1 cellular context compared by ENCODE assay signal in the genomic region with DNA sequence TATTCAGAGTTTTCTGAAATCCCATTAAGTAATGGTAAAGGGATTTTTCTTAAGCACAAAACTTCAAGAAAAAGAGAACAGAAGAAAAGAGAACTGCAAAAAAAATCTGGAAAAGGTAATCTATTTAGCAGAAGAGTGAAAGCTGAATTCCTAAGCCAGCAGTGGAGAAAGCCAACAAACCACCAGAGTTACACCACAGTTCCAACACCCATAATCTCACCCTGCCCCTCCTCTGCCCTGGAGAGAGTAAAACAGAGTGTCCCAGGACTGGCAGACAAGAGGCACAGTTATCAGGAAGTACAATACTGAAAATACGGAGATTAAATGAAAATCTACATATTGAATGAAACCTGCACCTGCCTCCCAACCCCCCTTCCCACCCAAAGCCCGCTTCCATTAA.
TF ChIP-seq lines count a peak whose summit lies in the region.

No MANE protein-coding gene starts in this region.

TF ChIP-seq in HepG2, 621 proteins besides CTCF, POLR2A, EP300 and RAD21:
- no peak for TF ChIP-seq NFYB (CRISPR knock-in tag; IDR thresholded peaks at IDR 0.05)
- TF ChIP-seq, protein P1, sequence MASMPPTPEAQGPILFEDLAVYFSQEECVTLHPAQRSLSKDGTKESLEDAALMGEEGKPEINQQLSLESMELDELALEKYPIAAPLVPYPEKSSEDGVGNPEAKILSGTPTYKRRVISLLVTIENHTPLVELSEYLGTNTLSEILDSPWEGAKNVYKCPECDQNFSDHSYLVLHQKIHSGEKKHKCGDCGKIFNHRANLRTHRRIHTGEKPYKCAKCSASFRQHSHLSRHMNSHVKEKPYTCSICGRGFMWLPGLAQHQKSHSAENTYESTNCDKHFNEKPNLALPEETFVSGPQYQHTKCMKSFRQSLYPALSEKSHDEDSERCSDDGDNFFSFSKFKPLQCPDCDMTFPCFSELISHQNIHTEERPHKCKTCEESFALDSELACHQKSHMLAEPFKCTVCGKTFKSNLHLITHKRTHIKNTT (CRISPR knock-in tag; IDR thresholded peaks at IDR 0.05): no peak
- no peak for TF ChIP-seq RFXANK (CRISPR knock-in tag; IDR thresholded peaks at IDR 0.05)
- TF ChIP-seq ZSCAN21 (CRISPR knock-in tag; IDR thresholded peaks at IDR 0.05; ENCODE audit: borderline replicate concordance): no peak
- TF ChIP-seq, protein P2, sequence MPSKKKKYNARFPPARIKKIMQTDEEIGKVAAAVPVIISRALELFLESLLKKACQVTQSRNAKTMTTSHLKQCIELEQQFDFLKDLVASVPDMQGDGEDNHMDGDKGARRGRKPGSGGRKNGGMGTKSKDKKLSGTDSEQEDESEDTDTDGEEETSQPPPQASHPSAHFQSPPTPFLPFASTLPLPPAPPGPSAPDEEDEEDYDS (CRISPR knock-in tag; IDR thresholded peaks at IDR 0.05): no peak
- no peak for TF ChIP-seq ZNF644 (CRISPR knock-in tag; IDR thresholded peaks at IDR 0.05; ENCODE audit: low read depth)
- TF ChIP-seq AHR (CRISPR knock-in tag; IDR thresholded peaks at IDR 0.05): no peak
- TF ChIP-seq ISX (CRISPR knock-in tag; conservative IDR thresholded peaks at IDR 0.05): no peak
- no peak for TF ChIP-seq ZBTB42 (CRISPR knock-in tag; IDR thresholded peaks at IDR 0.05)
- TF ChIP-seq TCF12 (IDR thresholded peaks at IDR 0.05): no peak
- TF ChIP-seq TCF12 (CRISPR knock-in tag; IDR thresholded peaks at IDR 0.05): no peak
TF ChIP-seq in HepG2: peak in this region for 0.
